12 cellular contexts compared by ENCODE assay signal in genomic region chr10:94088926-94089381, GRCh38.
A peak's percentile ranks its signal among the peaks of the same experiment; 100 is the strongest.
DNase-seq lines count a peak whose midpoint lies in the region; ATAC-seq and TF ChIP-seq lines count a peak whose summit lies in the region.
"Had no signal": no experiment of that assay in that cellular context is flagged by ENCODE, and none has a peak within 500 bp of the region (broad histone marks: within the 10 kb centered on the region; RNA-seq: fewer than 3 reads in every experiment).

No MANE protein-coding gene starts in this region.

- DNase-seq in H4 (ENCODE audit: low spot score) (peak; percentile 14), RWPE1 (ENCODE audit: low spot score) (no peak), fibroblast of peridontal ligament (ENCODE audit: extremely low read depth) (peak; percentile 85), skeletal muscle cell (ENCODE audit: low read depth) (peak; percentile 52), kidney glomerular epithelial cell (lab: John Stamatoyannopoulos, UW) (no peak), NOMO-1 treated with DMSO at 0.1 percent for 48 hours (lab: John Stamatoyannopoulos, UW; ENCODE audit: unreplicated experiment) (no peak), NCI-H1105 (lab: John Stamatoyannopoulos, UW) (no peak)
- DNase-seq: activated CD8-positive, alpha-beta T cell treated with anti-CD3 and anti-CD28 coated beads, Interleukin-2, amount 10 ng/mL, durations not matched to agents 7 days and 5 days; adrenal gland; NCI-H1930 had no signal

- CTCF ChIA-PET in RWPE1 (lab: Yijun Ruan, JAX): interaction anchor here (1.1 kb wide), 1 partner anchor 208 kb away, joined by 3 read pairs; no protein-coding TSS in a partner anchor

- no peak overlapping the region for H3K4me3 ChIP-seq in skeletal muscle cell (ENCODE audit: low read depth, low read length)
- H3K4me3 ChIP-seq: adrenal gland, SK-N-MC had no signal

- POLR2A ChIA-PET in RWPE1 (lab: Yijun Ruan, JAX; ENCODE audit: low non-redundant PET): no interaction called here

- no peak for ATAC-seq in GM21390 (IDR thresholded peaks at IDR 0.05; ENCODE audit: unreplicated experiment)
- ATAC-seq: activated CD8-positive, alpha-beta T cell treated with anti-CD3 and anti-CD28 coated beads, Interleukin-2, amount 10 ng/mL, durations not matched to agents 7 days and 5 days had no signal

- peak overlapping the region; percentile 16; the same call in 1 of the 2 replicates for H3K27ac ChIP-seq in RWPE1
- H3K27ac ChIP-seq: adrenal gland, SK-N-MC had no signal

- no peak for TF ChIP-seq CTCF in RWPE1 (conservative IDR thresholded peaks at IDR 0.05; ENCODE audit: low read depth)

Comparison
In these comparisons a context has a peak if more than half of its experiments do, and no peak if none do; other contexts are left out.
1. DNase-seq: peak in H4 (single experiment), fibroblast of peridontal ligament (single experiment) and skeletal muscle cell (single experiment); none in RWPE1 (single experiment), kidney glomerular epithelial cell (single experiment), NOMO-1 treated with DMSO at 0.1 percent for 48 hours (single experiment) and NCI-H1105 (single experiment).